In genomic region chr7:148932-149855, GRCh38 we compare ENCODE assay signal across 8 cellular contexts. TPM values are rescaled to one million over a fixed set of nuclear protein-coding genes. Genes with fewer than 3 reads are reported as not detected.
A peak's percentile ranks its signal among the peaks of the same experiment; 100 is the strongest.
DNase-seq lines count a peak whose midpoint lies in the region; ATAC-seq, FAIRE-seq and TF ChIP-seq lines count a peak whose summit lies in the region.

No MANE protein-coding gene starts in this region.

- H3K27me3 ChIP-seq in bronchial epithelial cell (ENCODE audit: control insufficient read depth, insufficient read depth, low read length) (no peaks in the 10 kb centered on the region), small intestine (ENCODE audit: control insufficient read depth in 2 of 2, insufficient read depth in 2 of 2, low read length in 2 of 2) (no peaks in the 10 kb centered on the region)

- peak; percentile 96 for DNase-seq in AG04449 (ENCODE audit: low read depth, low spot score)
- peak; percentile 100 for DNase-seq in NCI-H2196 (lab: John Stamatoyannopoulos, UW; ENCODE audit: unreplicated experiment)
- peak; percentile 96 for DNase-seq in bronchial epithelial cell (ENCODE audit: low read depth)
- peak; percentile 97 for DNase-seq in iPS-NIHi11 (ENCODE audit: low spot score)
- peak; percentile 99 for DNase-seq in small intestine

- WGBS in small intestine, 3 donors = 0 to 1% (median 0%) methylated on average over 77 to 78 of the region's 78 CpGs

- H3K9me3 ChIP-seq in small intestine (ENCODE audit: control insufficient read depth, low read depth) = no peaks in the 10 kb centered on the region

- peak overlapping the region; percentile 69 for H3K4me3 ChIP-seq in AG04449 (ENCODE audit: low read depth, low read length)
- peak overlapping the region; percentile 64 for H3K4me3 ChIP-seq in WI38 (ENCODE audit: low read depth, low read length)
- H3K4me3 ChIP-seq in bronchial epithelial cell (ENCODE audit: low read depth, low read length) = peak overlapping the region; percentile 65
- peak overlapping the region; percentile 49 to 65 for H3K4me3 ChIP-seq in small intestine (ENCODE audit: low read depth in 1 of 2, low read length in 2 of 2)

- peak overlapping the region; percentile 94 to 99 for H3K27ac ChIP-seq in small intestine (ENCODE audit: low read depth in 1 of 2, low read length in 1 of 2)

- H3K4me1 ChIP-seq in small intestine (ENCODE audit: control insufficient read depth in 2 of 2, insufficient read depth in 1 of 2, low read depth in 1 of 2, low read length in 1 of 2) = peaks cover 0 to 5% of the 10 kb centered on the region in 2 donors

- H3K36me3 ChIP-seq in bronchial epithelial cell (ENCODE audit: control insufficient read depth, insufficient read depth, low read length) (no peaks in the 10 kb centered on the region), small intestine (ENCODE audit: control insufficient read depth in 2 of 2, insufficient read depth in 2 of 2, low read length in 2 of 2) (no peaks in the 10 kb centered on the region)

- peak; percentile 91 for ATAC-seq in GM18873 (IDR thresholded peaks at IDR 0.05; ENCODE audit: low FRiP score, unreplicated experiment)
- ATAC-seq in HG03135 (IDR thresholded peaks at IDR 0.05; ENCODE audit: unreplicated experiment) = peak; percentile 93

- FAIRE-seq in bronchial epithelial cell (lab: Jason Lieb, UNC) (no peak), small intestine (lab: Jason Lieb, UNC) (no peak)

- POLR2A ChIA-PET in AG04449 (lab: Yijun Ruan, JAX) = interaction anchor here (0.5 kb wide), 1 partner anchor 40 kb away, joined by 3 read pairs; no protein-coding TSS in a partner anchor

- no peak for TF ChIP-seq CTCF in AG04449 (IDR thresholded peaks at IDR 0.05; ENCODE audit: insufficient read depth, low read length, missing control alignments)
- no peak for TF ChIP-seq CTCF in WI38 (IDR thresholded peaks at IDR 0.05; ENCODE audit: low read depth, low read length)
- no peak for TF ChIP-seq CTCF in bronchial epithelial cell (IDR thresholded peaks at IDR 0.05; ENCODE audit: insufficient read depth, low read length, severe bottlenecking)

- CTCF ChIA-PET in AG04449 (lab: Yijun Ruan, JAX) = interaction anchor here (1.2 kb wide), 1 partner anchor 85 kb away, joined by 6 read pairs; no protein-coding TSS in a partner anchor

RNA-seq across cellular contexts. Expression of gene FAM20C, which starts 43.2 kb away (rescaled TPM):
- 1.3 and 2.4 TPM in 2 replicates for total RNA-seq in bronchial epithelial cell
- polyA plus RNA-seq in small intestine = 10 to 100 TPM; 19.7 to 35.1 (median 29.1) TPM

Comparison
In these comparisons a context has a peak if more than half of its experiments do, and no peak if none do; other contexts are left out.
1. Peak in every context shown above with its lines: DNase-seq, ATAC-seq, H3K4me3 ChIP-seq and H3K27ac ChIP-seq.